Comparison of ENCODE assay signal across 10 cellular contexts in genomic region chr13:75415720-75416119, GRCh38.
DNase-seq lines count a peak whose midpoint lies in the region; FAIRE-seq and TF ChIP-seq lines count a peak whose summit lies in the region.
"Had no signal": no experiment of that assay in that cellular context is flagged by ENCODE, and none has a peak within 500 bp of the region (broad histone marks: within the 10 kb centered on the region; RNA-seq: fewer than 3 reads in every experiment).

No MANE protein-coding gene starts in this region.

- peaks cover 8% of the 10 kb centered on the region for H3K4me1 ChIP-seq in fibroblast of lung (ENCODE audit: control insufficient read depth, extremely low read depth, insufficient read depth, low read length)
- H3K4me1 ChIP-seq in HAP-1 = no peaks in the 10 kb centered on the region
- peaks cover 2 to 5% of the 10 kb centered on the region in 2 donors for H3K4me1 ChIP-seq in small intestine (ENCODE audit: control insufficient read depth in 2 of 2, insufficient read depth in 1 of 2, low read depth in 1 of 2, low read length in 1 of 2)

- no peak overlapping the region for H3K27ac ChIP-seq in fibroblast of lung (ENCODE audit: insufficient read depth, low read length)
- no peak overlapping the region for H3K27ac ChIP-seq in small intestine (ENCODE audit: low read depth in 1 of 2, low read length in 1 of 2)

- H3K9me3 Mint-ChIP-seq in activated naive CD8-positive, alpha-beta T cell treated with anti-CD3 and anti-CD28 coated beads for 36 hours = no peaks in the 10 kb centered on the region

- in situ Hi-C loops in HAP-1 (cut with MboI; ENCODE audit: low sequenced_read_pairs) = no loop called here

- H3K36me3 ChIP-seq in fibroblast of lung (ENCODE audit: control insufficient read depth, insufficient read depth, low read length) (no peaks in the 10 kb centered on the region), HAP-1 (replicated peaks) (no peaks in the 10 kb centered on the region), small intestine (ENCODE audit: control insufficient read depth in 2 of 2, insufficient read depth in 2 of 2, low read length in 2 of 2) (no peaks in the 10 kb centered on the region)

- H3K4me2 ChIP-seq in fibroblast of lung (ENCODE audit: extremely low read depth, insufficient read depth, low read length) = peak overlapping the region; percentile 52

- no peak overlapping the region for H2AFZ ChIP-seq in fibroblast of lung (ENCODE audit: low read length)

- H3K27me3 Mint-ChIP-seq in activated naive CD8-positive, alpha-beta T cell treated with anti-CD3 and anti-CD28 coated beads for 36 hours = peaks cover 4% of the 10 kb centered on the region

- no peak overlapping the region for H3K4me3 Mint-ChIP-seq in activated naive CD8-positive, alpha-beta T cell treated with anti-CD3 and anti-CD28 coated beads for 36 hours
- H3K4me3 Mint-ChIP-seq: nephron progenitor cell, T-helper 17 cell had no signal

- DNase-seq in EH (ENCODE audit: low read depth) (peak; percentile 85), OCI-M1 (lab: John Stamatoyannopoulos, UW) (peak; percentile 51), fibroblast of lung (ENCODE audit: low read depth in 2 of 2) (peak; percentile 93 to 96), renal cortical epithelial cell (ENCODE audit: low read depth) (peak; percentile 90), HAP-1 (ENCODE audit: low spot score in 2 of 2) (no peak), NCI-H2081 (lab: John Stamatoyannopoulos, UW) (no peak), small intestine (no peak)
- DNase-seq in activated naive CD8-positive, alpha-beta T cell treated with anti-CD3 and anti-CD28 coated beads for 36 hours = no peak
- DNase-seq: nephron progenitor cell, T-helper 17 cell had no signal

- H3K27ac Mint-ChIP-seq in activated naive CD8-positive, alpha-beta T cell treated with anti-CD3 and anti-CD28 coated beads for 36 hours = no peak overlapping the region
- H3K27ac Mint-ChIP-seq: T-helper 17 cell had no signal

- no peaks in the 10 kb centered on the region for H4K20me1 ChIP-seq in fibroblast of lung (ENCODE audit: control insufficient read depth, extremely low read depth, insufficient read depth, low read length)

- H3K79me2 ChIP-seq in fibroblast of lung (ENCODE audit: control insufficient read depth, insufficient read depth, low read length) = no peaks in the 10 kb centered on the region

- H3K4me3 ChIP-seq in fibroblast of lung (replicated peaks in 1 of 4; ENCODE audit: control extremely low read depth in 1 of 4, insufficient read depth in 1 of 4, low read depth in 3 of 4, low read length in 4 of 4) (no peak overlapping the region), HAP-1 (no peak overlapping the region), small intestine (ENCODE audit: low read depth in 1 of 2, low read length in 2 of 2) (no peak overlapping the region)

- no peak for TF ChIP-seq CTCF in fibroblast of lung (conservative IDR thresholded peaks at IDR 0.05 in 1 of 2, IDR thresholded peaks at IDR 0.05 in 1 of 2; ENCODE audit: low read depth in 1 of 2, low read length in 2 of 2)

- no peak for FAIRE-seq in small intestine (lab: Jason Lieb, UNC)

- H3K9ac ChIP-seq in fibroblast of lung (ENCODE audit: insufficient read depth, low read length) = no peak overlapping the region

- no peaks in the 10 kb centered on the region for H3K9me3 ChIP-seq in fibroblast of lung (ENCODE audit: control insufficient read depth, insufficient read depth, low read depth, low read length)
- H3K9me3 ChIP-seq in HAP-1 = no peaks in the 10 kb centered on the region
- no peaks in the 10 kb centered on the region for H3K9me3 ChIP-seq in small intestine (ENCODE audit: control insufficient read depth, low read depth)

- no peaks in the 10 kb centered on the region for H3K36me3 Mint-ChIP-seq in activated naive CD8-positive, alpha-beta T cell treated with anti-CD3 and anti-CD28 coated beads for 36 hours

- no peaks in the 10 kb centered on the region for H3K4me1 Mint-ChIP-seq in activated naive CD8-positive, alpha-beta T cell treated with anti-CD3 and anti-CD28 coated beads for 36 hours

- no peaks in the 10 kb centered on the region for H3K27me3 ChIP-seq in fibroblast of lung (ENCODE audit: control insufficient read depth, insufficient read depth, low read length)
- H3K27me3 ChIP-seq in HAP-1 (ENCODE audit: low read depth) = no peaks in the 10 kb centered on the region
- H3K27me3 ChIP-seq in small intestine (ENCODE audit: control insufficient read depth in 2 of 2, insufficient read depth in 2 of 2, low read length in 2 of 2) = no peaks in the 10 kb centered on the region

Comparison
In these comparisons a context has a peak if more than half of its experiments do, and no peak if none do; other contexts are left out.
1. DNase-seq: peak in EH (single experiment), OCI-M1 (single experiment), fibroblast of lung (2 of 2) and renal cortical epithelial cell (single experiment); none in activated naive CD8-positive, alpha-beta T cell treated with anti-CD3 and anti-CD28 coated beads for 36 hours (single experiment), HAP-1 (0 of 2), NCI-H2081 (0 of 2) and small intestine (single experiment).